ENCODE assay signal across 11 cellular contexts in genomic region chr20:58647814-58648501, GRCh38. TPM values are rescaled to one million over a fixed set of nuclear protein-coding genes. Genes with fewer than 3 reads are reported as not detected.
DNase-seq lines count a peak whose midpoint lies in the region; ATAC-seq and TF ChIP-seq lines count a peak whose summit lies in the region.
"Had no signal": no experiment of that assay in that cellular context is flagged by ENCODE, and none has a peak within 500 bp of the region (broad histone marks: within the 10 kb centered on the region; RNA-seq: fewer than 3 reads in every experiment).

No MANE protein-coding gene starts in this region.

- peaks cover 18% of the 10 kb centered on the region for H3K79me2 ChIP-seq in GM23248 (ENCODE audit: insufficient read depth)

- H3K36me3 ChIP-seq in GM23248 (ENCODE audit: low read depth) (no peaks in the 10 kb centered on the region), ascending aorta (no peaks in the 10 kb centered on the region), testis (ENCODE audit: low read depth, missing control alignments) (no peaks in the 10 kb centered on the region)

- H2AFZ ChIP-seq in GM23248: no peak overlapping the region

- TF ChIP-seq POLR2A in testis (IDR thresholded peaks at IDR 0.05): no peak

- in situ Hi-C loops in GM23248 (cut with MboI): no loop called here

- H3K9ac ChIP-seq in GM23248: no peak overlapping the region

- H3K27me3 ChIP-seq in GM23248 (replicated peaks; ENCODE audit: insufficient read depth) (no peaks in the 10 kb centered on the region), ascending aorta (no peaks in the 10 kb centered on the region), testis (no peaks in the 10 kb centered on the region)

- intact Hi-C loops in ascending aorta (cut with DNase I) (no loop called here), testis (cut with DNase I; ENCODE audit: low total_unique reads) (no loop called here)

- ATAC-seq in GM18519 (IDR thresholded peaks at IDR 0.05; ENCODE audit: low FRiP score, unreplicated experiment) (no peak), GM19035 (IDR thresholded peaks at IDR 0.05; ENCODE audit: unreplicated experiment) (no peak), GM21529 (IDR thresholded peaks at IDR 0.05; ENCODE audit: unreplicated experiment) (no peak)
- ATAC-seq: activated CD8-positive, alpha-beta T cell treated with anti-CD3 and anti-CD28 coated beads, Interleukin-2, amount 10 ng/mL, durations not matched to agents 7 days and 5 days; naive thymus-derived CD4-positive, alpha-beta T cell had no signal

- 33 to 41% methylated on average over 8 to 9 of the region's 12 CpGs for WGBS in GM23248 (ENCODE audit: low coverage in 1 of 2, low lambda C conversion rate in 2 of 2, missing lambda C conversion rate in 2 of 2), 2 experiments
- 56 to 66% methylated on average over 7 to 8 of the region's 12 CpGs for WGBS in testis, 2 donors

- no peak for TF ChIP-seq CTCF in ascending aorta (IDR thresholded peaks at IDR 0.05)
- TF ChIP-seq CTCF in testis (IDR thresholded peaks at IDR 0.05): no peak

- no peaks in the 10 kb centered on the region for H3K9me2 ChIP-seq in GM23248 (ENCODE audit: insufficient read depth)

- H3K4me3 ChIP-seq in GM23248: no peak overlapping the region
- H3K4me3 ChIP-seq in ascending aorta: no peak overlapping the region
- no peak overlapping the region for H3K4me3 ChIP-seq in testis

- peak overlapping the region; percentile 24 for H3K4me2 ChIP-seq in GM23248 (ENCODE audit: unreplicated experiment)

- H4K20me1 ChIP-seq in GM23248 (ENCODE audit: insufficient read depth): no peaks in the 10 kb centered on the region

- H3K27ac ChIP-seq in GM23248 (no peak overlapping the region), ascending aorta (peak overlapping the region; percentile 78 to 85), testis (no peak overlapping the region)

- peaks cover 3% of the 10 kb centered on the region; the same call in 1 of the 2 replicates for H3F3A ChIP-seq in GM23248 (ENCODE audit: insufficient read depth)

- H3K9me3 ChIP-seq in GM23248 (ENCODE audit: low read depth): no peaks in the 10 kb centered on the region
- no peaks in the 10 kb centered on the region for H3K9me3 ChIP-seq in ascending aorta
- no peaks in the 10 kb centered on the region for H3K9me3 ChIP-seq in testis

- H3K4me1 ChIP-seq in GM23248 (ENCODE audit: insufficient read depth): peaks cover 11% of the 10 kb centered on the region
- peaks cover 3 to 19% of the 10 kb centered on the region in 2 donors for H3K4me1 ChIP-seq in ascending aorta
- peaks cover 2% of the 10 kb centered on the region for H3K4me1 ChIP-seq in testis

- DNase-seq in GM23248: peak; percentile 85
- DNase-seq in ascending aorta (ENCODE audit: low spot score in 2 of 2): no peak
- peak; percentile 49 for DNase-seq in left kidney (ENCODE audit: low read depth, low spot score)
- peak; percentile 10 for DNase-seq in testis
- no peak for DNase-seq in stimulated activated CD4-positive, alpha-beta T cell treated with anti-CD3 and anti-CD28 coated beads, Interleukin-15, amount 100 ng/mL, for 24 hours
- DNase-seq: NCI-H1092 had no signal

RNA-seq across cellular contexts. Expression of gene STX16, which starts 3.1 kb away (rescaled TPM):
- 15.8 and 17.6 TPM in 2 replicates for total RNA-seq in GM23248 (2014; rRNA removed; shearing (Covaris generic))
- polyA plus RNA-seq in GM23248 (2016; fragmentation: Nextera tagmentation; extraction: Ambion mirVana): 30.6 and 36.9 TPM in 2 replicates
- 24.7 TPM for total RNA-seq in ascending aorta
- 100 to 1,000 TPM; 107 to 124 TPM for total RNA-seq in testis
- polyA plus RNA-seq in testis (ENCODE audit: insufficient read depth, low read depth, low replicate concordance): 79.3 TPM

RNA-seq across cellular contexts. Expression of gene NPEPL1, which starts 44.6 kb away (rescaled TPM):
- total RNA-seq in GM23248 (2014; rRNA removed; shearing (Covaris generic)): 37.5 and 37.7 TPM in 2 replicates
- 46.1 and 49.8 TPM in 2 replicates for polyA plus RNA-seq in GM23248 (2016; fragmentation: Nextera tagmentation; extraction: Ambion mirVana)
- 68.3 TPM for total RNA-seq in ascending aorta
- total RNA-seq in testis: 10 to 100 TPM; 56.3 to 79.9 TPM
- polyA plus RNA-seq in testis (ENCODE audit: insufficient read depth, low read depth, low replicate concordance): 47.6 TPM

Comparison
In these comparisons a context has a peak if more than half of its experiments do, and no peak if none do; other contexts are left out.
1. DNase-seq: peak in GM23248 (single experiment), left kidney (single experiment) and testis (single experiment); none in ascending aorta (0 of 2) and stimulated activated CD4-positive, alpha-beta T cell treated with anti-CD3 and anti-CD28 coated beads, Interleukin-15, amount 100 ng/mL, for 24 hours (single experiment).
2. H3K27ac ChIP-seq: peak in ascending aorta (2 of 2); none in GM23248 (single experiment) and testis (0 of 2).